In genomic region chr3:134904333-134904771, GRCh38 we compare ENCODE assay signal across 8 cellular contexts.
DNase-seq lines count a peak whose midpoint lies in the region; ATAC-seq and TF ChIP-seq lines count a peak whose summit lies in the region.

No MANE protein-coding gene starts in this region.

- no peaks in the 10 kb centered on the region for H4K20me1 ChIP-seq in smooth muscle cell (ENCODE audit: low read depth)

- H4K8ac ChIP-seq in mesendoderm (ENCODE audit: low read depth, low read length) = no peak overlapping the region

- TF ChIP-seq CTCF in smooth muscle cell (IDR thresholded peaks at IDR 0.05; ENCODE audit: borderline replicate concordance, insufficient read depth, poor library complexity, severe bottlenecking) = no peak

- H3K27me3 ChIP-seq in CD4-positive, alpha-beta memory T cell (ENCODE audit: insufficient read depth, low read length) = no peaks in the 10 kb centered on the region
- H3K27me3 ChIP-seq in mesendoderm (ENCODE audit: insufficient read depth, low read length, poor library complexity) (no peaks in the 10 kb centered on the region), smooth muscle cell (ENCODE audit: low read depth) (no peaks in the 10 kb centered on the region)

- WGBS in mesendoderm (ENCODE audit: extremely low coverage, insufficient coverage, low lambda C conversion rate) = no CpG with 5 or more reads among the region's 5 CpGs
- 86% methylated on average over 5 of the region's 5 CpGs for WGBS in smooth muscle cell (ENCODE audit: low lambda C conversion rate)

- H3K4me2 ChIP-seq in mesendoderm (ENCODE audit: low read length) (no peak overlapping the region), smooth muscle cell (no peak overlapping the region)

- peaks cover 0 to 5% (median 0%) of the 10 kb centered on the region in 6 donors for H3K9me3 Mint-ChIP-seq in immature natural killer cell
- no peaks in the 10 kb centered on the region for H3K9me3 Mint-ChIP-seq in CD4-positive, alpha-beta memory T cell

- no peak overlapping the region for H3K9ac ChIP-seq in mesendoderm (ENCODE audit: low read length)
- no peak overlapping the region for H3K9ac ChIP-seq in smooth muscle cell (ENCODE audit: low read depth)

- no peaks in the 10 kb centered on the region for H3K36me3 Mint-ChIP-seq in immature natural killer cell
- H3K36me3 Mint-ChIP-seq in CD4-positive, alpha-beta memory T cell = no peaks in the 10 kb centered on the region

- ATAC-seq in GM18498 (IDR thresholded peaks at IDR 0.05; ENCODE audit: unreplicated experiment) (peak; percentile 94), GM19467 (IDR thresholded peaks at IDR 0.05; ENCODE audit: unreplicated experiment) (peak; percentile 85), HG03175 (IDR thresholded peaks at IDR 0.05; ENCODE audit: unreplicated experiment) (peak; percentile 96)

- no peak overlapping the region for H3K27ac ChIP-seq in CD4-positive, alpha-beta memory T cell (ENCODE audit: low read depth, low read length)
- no peak overlapping the region for H3K27ac ChIP-seq in mesendoderm (ENCODE audit: low read depth, low read length)
- no peak overlapping the region for H3K27ac ChIP-seq in smooth muscle cell (ENCODE audit: low read depth)

- no peaks in the 10 kb centered on the region for H3K79me1 ChIP-seq in mesendoderm (ENCODE audit: low read length)

- H3K9me3 ChIP-seq in CD4-positive, alpha-beta memory T cell (ENCODE audit: control insufficient read depth in 1 of 2, low read length in 2 of 2) = no peaks in the 10 kb centered on the region
- H3K9me3 ChIP-seq in smooth muscle cell (replicated peaks; ENCODE audit: low read depth) = no peaks in the 10 kb centered on the region

- no peaks in the 10 kb centered on the region for H3F3A ChIP-seq in smooth muscle cell (ENCODE audit: low read depth)

- H3K4me3 Mint-ChIP-seq in immature natural killer cell = peak overlapping the region; percentile 47 to 89 (median 60)
- no peak overlapping the region for H3K4me3 Mint-ChIP-seq in CD4-positive, alpha-beta memory T cell

- CTCF ChIA-PET in CD4-positive, alpha-beta memory T cell (lab: Charles Lee; ENCODE audit: partially characterized antibody) = no interaction called here

- no peak overlapping the region for H2BK5ac ChIP-seq in mesendoderm (ENCODE audit: low read length)

- no peak overlapping the region for H3K4ac ChIP-seq in mesendoderm (ENCODE audit: low read depth, low read length)

- H2BK120ac ChIP-seq in mesendoderm (ENCODE audit: low read depth, low read length) = no peak overlapping the region

- intact Hi-C loops in CD4-positive, alpha-beta memory T cell (cut with micrococcal nuclease) = no loop called here

- DNase-seq in immature natural killer cell = peak; percentile 43 to 62 (median 47)
- DNase-seq in NCI-H82 treated with DMSO at 0.1 percent for 48 hours (lab: John Stamatoyannopoulos, UW; ENCODE audit: unreplicated experiment) = no peak
- DNase-seq in CD4-positive, alpha-beta memory T cell = no peak
- DNase-seq in mesendoderm = no peak
- DNase-seq in smooth muscle cell (lab: John Stamatoyannopoulos, UW; ENCODE audit: unreplicated experiment) = no peak

- H2AK5ac ChIP-seq in mesendoderm (ENCODE audit: low read length) = no peak overlapping the region

- peak overlapping the region in 5 of 6 donors; percentile 22 to 78 (median 71) for H3K27ac Mint-ChIP-seq in immature natural killer cell
- peak overlapping the region in 1 of 7 donors; percentile 49 for H3K27ac Mint-ChIP-seq in CD4-positive, alpha-beta memory T cell

- H2BK15ac ChIP-seq in mesendoderm (replicated peaks; ENCODE audit: low read depth) = no peak overlapping the region

- H3K36me3 ChIP-seq in CD4-positive, alpha-beta memory T cell (ENCODE audit: insufficient read depth, low read length) = no peaks in the 10 kb centered on the region
- H3K36me3 ChIP-seq in mesendoderm (ENCODE audit: control insufficient read depth, insufficient read depth, low read length) (no peaks in the 10 kb centered on the region), smooth muscle cell (ENCODE audit: low read depth) (no peaks in the 10 kb centered on the region)

- no peak overlapping the region for H3K56ac ChIP-seq in mesendoderm (ENCODE audit: low read length)

- H3K18ac ChIP-seq in mesendoderm (ENCODE audit: low read length) = no peak overlapping the region

- H3K79me2 ChIP-seq in mesendoderm (ENCODE audit: control insufficient read depth, insufficient read depth, low read length) (no peaks in the 10 kb centered on the region), smooth muscle cell (ENCODE audit: low read depth) (no peaks in the 10 kb centered on the region)

- no peak overlapping the region for H3K23ac ChIP-seq in mesendoderm (ENCODE audit: low read length)

- no peak overlapping the region for H4K5ac ChIP-seq in mesendoderm (ENCODE audit: low read length)

- peaks cover 26 to 29% of the 10 kb centered on the region in 2 donors for H3K4me1 Mint-ChIP-seq in immature natural killer cell
- H3K4me1 Mint-ChIP-seq in CD4-positive, alpha-beta memory T cell = peaks cover 0 to 5% (median 1%) of the 10 kb centered on the region in 4 donors

- H3K4me3 ChIP-seq in CD4-positive, alpha-beta memory T cell (ENCODE audit: low read length in 2 of 2) = no peak overlapping the region
- no peak overlapping the region for H3K4me3 ChIP-seq in mesendoderm (ENCODE audit: low read length)
- H3K4me3 ChIP-seq in smooth muscle cell = no peak overlapping the region

- H2AFZ ChIP-seq in smooth muscle cell (ENCODE audit: low read depth) = no peak overlapping the region

- peaks cover 2 to 10% (median 4%) of the 10 kb centered on the region in 3 donors for H3K27me3 Mint-ChIP-seq in immature natural killer cell (ENCODE audit: low read depth in 3 of 3)
- peaks cover 0 to 4% of the 10 kb centered on the region in 2 donors for H3K27me3 Mint-ChIP-seq in CD4-positive, alpha-beta memory T cell

- POLR2A ChIA-PET in CD4-positive, alpha-beta memory T cell (lab: Charles Lee; ENCODE audit: partially characterized antibody) = no interaction called here

- no peaks in the 10 kb centered on the region for H3K4me1 ChIP-seq in CD4-positive, alpha-beta memory T cell (ENCODE audit: insufficient read depth, low read length)
- H3K4me1 ChIP-seq in mesendoderm (ENCODE audit: control insufficient read depth, low read depth, low read length) (no peaks in the 10 kb centered on the region), smooth muscle cell (ENCODE audit: low read depth) (no peaks in the 10 kb centered on the region)

Comparison
In these comparisons a context has a peak if more than half of its experiments do, and no peak if none do; other contexts are left out.
1. DNase-seq: peak in immature natural killer cell (3 of 3); none in NCI-H82 treated with DMSO at 0.1 percent for 48 hours (single experiment), CD4-positive, alpha-beta memory T cell (0 of 5), mesendoderm (single experiment) and smooth muscle cell (single experiment).
2. H3K4me3 Mint-ChIP-seq: peak in immature natural killer cell (5 of 5); none in CD4-positive, alpha-beta memory T cell (0 of 8).
3. Peak in every context shown above with its lines, with median percentiles within 50 percentile points of each other: ATAC-seq.